Comparison of ENCODE assay signal across 8 cellular contexts in genomic region chr6:106085984-106086832, GRCh38. TPM values are rescaled to one million over a fixed set of nuclear protein-coding genes. Genes with fewer than 3 reads are reported as not detected.
A peak's percentile ranks its signal among the peaks of the same experiment; 100 is the strongest.
DNase-seq lines count a peak whose midpoint lies in the region; ATAC-seq and TF ChIP-seq lines count a peak whose summit lies in the region.

TSS of gene PRDM1 (plus strand) at chr6:106086336. CDS start at chr6:106086554, 218 bp downstream.

- peaks cover 0 to 71% of the 10 kb centered on the region in 2 donors for H3K4me1 ChIP-seq in left lung

- peak; percentile 55 for ATAC-seq in GM18868 (IDR thresholded peaks at IDR 0.05; ENCODE audit: unreplicated experiment)
- ATAC-seq in HG03097 (IDR thresholded peaks at IDR 0.05; ENCODE audit: low FRiP score, unreplicated experiment) = peak; percentile 76
- peak; percentile 94 for ATAC-seq in left lung

- peak within 1 kb of the TSS; percentile 69 to 87 for H3K27ac ChIP-seq in left lung

- H3K36me3 ChIP-seq in left lung = no peaks in the 10 kb centered on the region

- POLR2A ChIA-PET in AG04449 (lab: Yijun Ruan, JAX) = interaction anchor here (0.5 to 0.7 kb wide), 3 partner anchors 43 to 500 kb away, joined by 3 to 7 read pairs (median 4); no protein-coding TSS in a partner anchor

- TF ChIP-seq CTCF in AG04449 (IDR thresholded peaks at IDR 0.05; ENCODE audit: insufficient read depth, low read length, missing control alignments) (no peak), left lung (IDR thresholded peaks at IDR 0.05) (no peak)

- H3K27me3 ChIP-seq in left lung = peaks cover 0 to 53% of the 10 kb centered on the region in 2 donors

- H3K4me3 ChIP-seq in AG04449 (ENCODE audit: low read depth, low read length) (peak within 1 kb of the TSS; percentile 68), left lung (peak within 1 kb of the TSS; percentile 37 to 51)

- no peaks in the 10 kb centered on the region for H3K9me3 ChIP-seq in left lung

- DNase-seq in AG04449 (ENCODE audit: low read depth, low spot score) (no peak), NCI-H2227 treated with DMSO at 0.1 percent for 48 hours (lab: John Stamatoyannopoulos, UW) (peak; percentile 26), cerebellum (ENCODE audit: low spot score) (peak; percentile 81), left lung (peak; percentile 93 to 96)
- peak; percentile 87 for DNase-seq in activated CD4-positive, CD25-positive, alpha-beta regulatory T cell treated with anti-CD3 and anti-CD28 coated beads, Interleukin-2, amount 50 U/mL, for 72 hours
- DNase-seq in stimulated activated CD4-positive, alpha-beta T cell treated with anti-CD3 and anti-CD28 coated beads, Interleukin-4, amount 100 ng/mL, for 1 hour = peak; percentile 74

- CTCF ChIA-PET in AG04449 (lab: Yijun Ruan, JAX) = interaction anchor here (0.8 to 5.0 kb wide), 14 partner anchors 10 to 654 kb away, joined by 3 to 58 read pairs (median 4); no protein-coding TSS in a partner anchor

- intact Hi-C loops in left lung (cut with DNase I) = loop anchor here in 1 of 2 donors (10.0 kb wide), 1 partner anchor 91 kb away; no protein-coding TSS in a partner anchor

RNA-seq across cellular contexts. Expression of gene PRDM1, which starts in this region (rescaled TPM):
- total RNA-seq in cerebellum (0.45 TPM), left lung (10 to 100 TPM in 1 of 2 donors, 1 to 10 TPM in 1; 7.9 to 11.1 TPM)

Comparison
In these comparisons a context has a peak if more than half of its experiments do, and no peak if none do; other contexts are left out.
1. Peak in DNase-seq in cerebellum; RNA of the gene not detected or under 1 TPM.